In the genomic region with DNA sequence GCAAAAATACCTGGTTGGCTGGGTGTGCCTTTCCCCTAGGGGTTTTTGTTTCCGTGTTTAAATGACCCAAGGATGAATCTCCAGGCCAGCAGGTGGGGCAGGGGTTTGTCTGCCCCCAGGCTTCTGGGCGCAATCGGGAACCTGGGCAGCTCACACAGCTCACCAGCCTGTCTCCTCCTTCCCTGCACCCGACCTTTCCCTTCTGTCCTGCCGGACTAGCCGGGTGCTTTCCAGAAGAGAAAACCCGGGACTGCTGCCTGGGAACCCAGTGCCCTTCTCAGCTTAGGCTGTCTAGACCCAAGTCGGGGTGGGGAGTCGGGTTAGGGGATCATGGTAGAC, we compare ENCODE assay signal across 9 cellular contexts.
A peak's percentile ranks its signal among the peaks of the same experiment; 100 is the strongest.
DNase-seq lines count a peak whose midpoint lies in the region; ATAC-seq and TF ChIP-seq lines count a peak whose summit lies in the region.
"Had no signal": no experiment of that assay in that cellular context is flagged by ENCODE, and none has a peak within 500 bp of the region (broad histone marks: within the 10 kb centered on the region; RNA-seq: fewer than 3 reads in every experiment).

No MANE protein-coding gene starts in this region.

- H3K27ac ChIP-seq in vagina, result peak overlapping the region; percentile 85

- TF ChIP-seq POLR2A in vagina (IDR thresholded peaks at IDR 0.05), result no peak

- H3K36me3 Mint-ChIP-seq in activated naive CD8-positive, alpha-beta T cell treated with anti-CD3 and anti-CD28 coated beads for 36 hours, result no peaks in the 10 kb centered on the region
- no peaks in the 10 kb centered on the region for H3K36me3 Mint-ChIP-seq in glutamatergic neuron (ENCODE audit: unreplicated experiment)
- no peaks in the 10 kb centered on the region for H3K36me3 Mint-ChIP-seq in natural killer cell treated with Interleukin-12 subunit alpha and Interleukin-12 subunit beta and Interleukin-15 and Interleukin-18, amount 100 ng/mL, for 72 hours
- H3K36me3 Mint-ChIP-seq in stimulated activated effector memory CD8-positive, alpha-beta T cell treated with anti-CD3 and anti-CD28 coated beads, Interleukin-12 subunit alpha, Interleukin-12 subunit beta, amount 100 ng/mL, for 72 hours, result no peaks in the 10 kb centered on the region

- no peaks in the 10 kb centered on the region for H3K9me3 Mint-ChIP-seq in activated naive CD8-positive, alpha-beta T cell treated with anti-CD3 and anti-CD28 coated beads for 36 hours
- H3K9me3 Mint-ChIP-seq in glutamatergic neuron (ENCODE audit: unreplicated experiment), result peaks cover 16% of the 10 kb centered on the region
- no peaks in the 10 kb centered on the region for H3K9me3 Mint-ChIP-seq in natural killer cell treated with Interleukin-12 subunit alpha and Interleukin-12 subunit beta and Interleukin-15 and Interleukin-18, amount 100 ng/mL, for 72 hours
- H3K9me3 Mint-ChIP-seq in stimulated activated effector memory CD8-positive, alpha-beta T cell treated with anti-CD3 and anti-CD28 coated beads, Interleukin-12 subunit alpha, Interleukin-12 subunit beta, amount 100 ng/mL, for 72 hours, result no peaks in the 10 kb centered on the region

- H3K4me1 ChIP-seq in vagina, result peaks cover 84% of the 10 kb centered on the region

- peaks cover 7% of the 10 kb centered on the region for H3K4me1 Mint-ChIP-seq in activated naive CD8-positive, alpha-beta T cell treated with anti-CD3 and anti-CD28 coated beads for 36 hours
- peaks cover 55% of the 10 kb centered on the region for H3K4me1 Mint-ChIP-seq in glutamatergic neuron (ENCODE audit: low read depth, unreplicated experiment)
- peaks cover 30 to 37% of the 10 kb centered on the region in 2 donors for H3K4me1 Mint-ChIP-seq in natural killer cell treated with Interleukin-12 subunit alpha and Interleukin-12 subunit beta and Interleukin-15 and Interleukin-18, amount 100 ng/mL, for 72 hours (ENCODE audit: low read depth in 2 of 2)
- peaks cover 68% of the 10 kb centered on the region for H3K4me1 Mint-ChIP-seq in stimulated activated effector memory CD8-positive, alpha-beta T cell treated with anti-CD3 and anti-CD28 coated beads, Interleukin-12 subunit alpha, Interleukin-12 subunit beta, amount 100 ng/mL, for 72 hours

- intact Hi-C loops in vagina (cut with DNase I), result no loop called here

- H3K27me3 ChIP-seq in vagina, result no peaks in the 10 kb centered on the region

- no peak overlapping the region for H3K27ac Mint-ChIP-seq in activated naive CD8-positive, alpha-beta T cell treated with anti-CD3 and anti-CD28 coated beads for 36 hours
- H3K27ac Mint-ChIP-seq in glutamatergic neuron (ENCODE audit: unreplicated experiment), result peak overlapping the region; percentile 24
- H3K27ac Mint-ChIP-seq in natural killer cell treated with Interleukin-12 subunit alpha and Interleukin-12 subunit beta and Interleukin-15 and Interleukin-18, amount 100 ng/mL, for 72 hours, result no peak overlapping the region
- H3K27ac Mint-ChIP-seq in stimulated activated effector memory CD8-positive, alpha-beta T cell treated with anti-CD3 and anti-CD28 coated beads, Interleukin-12 subunit alpha, Interleukin-12 subunit beta, amount 100 ng/mL, for 72 hours, result no peak overlapping the region

- ATAC-seq in natural killer cell treated with Interleukin-12 subunit alpha and Interleukin-12 subunit beta and Interleukin-15 and Interleukin-18, amount 100 ng/mL, for 72 hours, result no peak
- ATAC-seq in stimulated activated effector memory CD8-positive, alpha-beta T cell treated with anti-CD3 and anti-CD28 coated beads, Interleukin-12 subunit alpha, Interleukin-12 subunit beta, amount 100 ng/mL, for 72 hours, result no peak
- no peak for ATAC-seq in GM18861 (IDR thresholded peaks at IDR 0.05; ENCODE audit: unreplicated experiment)

- peak overlapping the region; percentile 44 to 52 for H3K4me3 ChIP-seq in vagina

- peak overlapping the region; percentile 22 for H3K4me3 Mint-ChIP-seq in activated naive CD8-positive, alpha-beta T cell treated with anti-CD3 and anti-CD28 coated beads for 36 hours
- H3K4me3 Mint-ChIP-seq in glutamatergic neuron (ENCODE audit: unreplicated experiment), result peak overlapping the region; percentile 64
- H3K4me3 Mint-ChIP-seq in natural killer cell treated with Interleukin-12 subunit alpha and Interleukin-12 subunit beta and Interleukin-15 and Interleukin-18, amount 100 ng/mL, for 72 hours, result peak overlapping the region; percentile 23
- no peak overlapping the region for H3K4me3 Mint-ChIP-seq in stimulated activated effector memory CD8-positive, alpha-beta T cell treated with anti-CD3 and anti-CD28 coated beads, Interleukin-12 subunit alpha, Interleukin-12 subunit beta, amount 100 ng/mL, for 72 hours

- no peak for TF ChIP-seq CTCF in glutamatergic neuron (IDR thresholded peaks at IDR 0.05; ENCODE audit: partially characterized antibody, unreplicated experiment)
- TF ChIP-seq CTCF in vagina (IDR thresholded peaks at IDR 0.05), result no peak

- no peaks in the 10 kb centered on the region for H3K9me3 ChIP-seq in vagina

- no peak for DNase-seq in activated naive CD8-positive, alpha-beta T cell treated with anti-CD3 and anti-CD28 coated beads for 36 hours
- no peak for DNase-seq in glutamatergic neuron
- no peak for DNase-seq in natural killer cell treated with Interleukin-12 subunit alpha and Interleukin-12 subunit beta and Interleukin-15 and Interleukin-18, amount 100 ng/mL, for 72 hours (ENCODE audit: low spot score)
- no peak for DNase-seq in vagina (ENCODE audit: extremely low spot score in 2 of 2)
- DNase-seq in stimulated activated effector memory CD8-positive, alpha-beta T cell treated with anti-CD3 and anti-CD28 coated beads, Interleukin-12 subunit alpha, Interleukin-12 subunit beta, amount 100 ng/mL, for 72 hours (ENCODE audit: low spot score in 2 of 2), result no peak
- DNase-seq in NCI-H774 (lab: John Stamatoyannopoulos, UW), result no peak
- DNase-seq: amniotic stem cell, NCI-H146 had no signal

- peaks cover 43% of the 10 kb centered on the region for H3K27me3 Mint-ChIP-seq in activated naive CD8-positive, alpha-beta T cell treated with anti-CD3 and anti-CD28 coated beads for 36 hours
- H3K27me3 Mint-ChIP-seq in glutamatergic neuron (ENCODE audit: unreplicated experiment), result peaks cover 18% of the 10 kb centered on the region
- H3K27me3 Mint-ChIP-seq in natural killer cell treated with Interleukin-12 subunit alpha and Interleukin-12 subunit beta and Interleukin-15 and Interleukin-18, amount 100 ng/mL, for 72 hours, result peaks cover 12 to 23% of the 10 kb centered on the region in 2 donors

- H3K36me3 ChIP-seq in vagina, result no peaks in the 10 kb centered on the region
